10 cellular contexts compared by ENCODE assay signal in the genomic region with DNA sequence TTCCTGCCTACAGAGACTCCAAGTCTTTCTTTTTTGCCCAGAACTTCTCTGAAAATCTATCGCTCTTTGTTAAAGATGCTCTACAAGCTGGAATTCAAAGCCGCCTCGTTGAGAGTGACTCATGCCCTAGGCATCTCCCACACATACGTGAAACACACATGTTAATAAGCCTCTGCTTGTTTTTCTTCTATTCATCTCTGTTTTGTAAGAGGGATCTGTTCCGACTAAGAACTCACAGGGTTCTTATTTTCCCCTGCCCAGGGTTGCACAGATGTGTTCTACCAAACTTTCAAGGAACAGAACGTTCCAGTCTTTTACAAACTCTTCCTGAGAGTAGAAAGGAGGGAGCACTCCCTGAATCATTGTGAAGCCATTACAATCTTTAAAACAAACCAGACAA. TPM values are rescaled to one million over a fixed set of nuclear protein-coding genes. Genes with fewer than 3 reads are reported as not detected.
A peak's percentile ranks its signal among the peaks of the same experiment; 100 is the strongest.
DNase-seq lines count a peak whose midpoint lies in the region; ATAC-seq and TF ChIP-seq lines count a peak whose summit lies in the region.
"Had no signal": no experiment of that assay in that cellular context is flagged by ENCODE, and none has a peak within 500 bp of the region (broad histone marks: within the 10 kb centered on the region; RNA-seq: fewer than 3 reads in every experiment).

No MANE protein-coding gene starts in this region.

- peaks cover 3% of the 10 kb centered on the region for H3K9me3 Mint-ChIP-seq in osteocyte (ENCODE audit: unreplicated experiment)
- H3K9me3 Mint-ChIP-seq in activated T-helper 1 cell treated with anti-CD3 and anti-CD28 coated beads, Interleukin-12 subunit alpha, Interleukin-12 subunit beta, Interleukin-2, Interleukin-4 antibody, amounts not matched to agents 30 ng/mL and 10 ng/mL and 1 ng/mL, durations not matched to agents 14 hours and 24 hours and 36 hours: no peaks in the 10 kb centered on the region
- no peaks in the 10 kb centered on the region for H3K9me3 Mint-ChIP-seq in natural killer cell

- H3K27ac Mint-ChIP-seq in osteocyte (ENCODE audit: unreplicated experiment): peak overlapping the region; percentile 51
- no peak overlapping the region for H3K27ac Mint-ChIP-seq in activated T-helper 1 cell treated with anti-CD3 and anti-CD28 coated beads, Interleukin-12 subunit alpha, Interleukin-12 subunit beta, Interleukin-2, Interleukin-4 antibody, amounts not matched to agents 30 ng/mL and 10 ng/mL and 1 ng/mL, durations not matched to agents 14 hours and 24 hours and 36 hours
- no peak overlapping the region for H3K27ac Mint-ChIP-seq in natural killer cell

- no peaks in the 10 kb centered on the region for H3K36me3 ChIP-seq in BJ (ENCODE audit: control insufficient read depth, insufficient read depth, low read length)

- H3K4me1 Mint-ChIP-seq in osteocyte (ENCODE audit: unreplicated experiment): peaks cover 34% of the 10 kb centered on the region
- no peaks in the 10 kb centered on the region for H3K4me1 Mint-ChIP-seq in activated T-helper 1 cell treated with anti-CD3 and anti-CD28 coated beads, Interleukin-12 subunit alpha, Interleukin-12 subunit beta, Interleukin-2, Interleukin-4 antibody, amounts not matched to agents 30 ng/mL and 10 ng/mL and 1 ng/mL, durations not matched to agents 14 hours and 24 hours and 36 hours (ENCODE audit: low read depth)
- H3K4me1 Mint-ChIP-seq in natural killer cell: no peaks in the 10 kb centered on the region

- intact Hi-C loops in activated T-helper 1 cell treated with anti-CD3 and anti-CD28 coated beads, Interleukin-12 subunit alpha, Interleukin-12 subunit beta, Interleukin-2, Interleukin-4 antibody, amounts not matched to agents 30 ng/mL and 10 ng/mL and 1 ng/mL, durations not matched to agents 14 hours and 24 hours and 36 hours (cut with micrococcal nuclease): no loop called here
- intact Hi-C loops in natural killer cell (cut with micrococcal nuclease): no loop called here

- CTCF ChIA-PET in BJ (lab: Yijun Ruan, JAX): interaction anchor here (0.7 kb wide), 1 partner anchor 26 kb away, joined by 3 read pairs; no protein-coding TSS in a partner anchor

- H3K27me3 Mint-ChIP-seq in osteocyte (ENCODE audit: unreplicated experiment) (no peaks in the 10 kb centered on the region), natural killer cell (ENCODE audit: low read depth in 2 of 2) (peaks cover 14 to 24% of the 10 kb centered on the region in 2 donors)
- peaks cover 11% of the 10 kb centered on the region for H3K27me3 Mint-ChIP-seq in activated T-helper 1 cell treated with anti-CD3 and anti-CD28 coated beads, Interleukin-12 subunit alpha, Interleukin-12 subunit beta, Interleukin-2, Interleukin-4 antibody, amounts not matched to agents 30 ng/mL and 10 ng/mL and 1 ng/mL, durations not matched to agents 14 hours and 24 hours and 36 hours (ENCODE audit: insufficient read depth)

- no peak for ATAC-seq in natural killer cell

- DNase-seq in BJ (ENCODE audit: low read depth) (peak; percentile 32), RKO (ENCODE audit: low spot score) (peak; percentile 30), fibroblast of peridontal ligament (ENCODE audit: extremely low read depth) (peak; percentile 27), osteocyte (ENCODE audit: extremely low spot score, unreplicated experiment) (no peak), AML-193 (lab: John Stamatoyannopoulos, UW) (no peak), natural killer cell (no peak), DMS153 treated with DMSO at 0.1 percent for 48 hours (lab: John Stamatoyannopoulos, UW; ENCODE audit: unreplicated experiment) (no peak)
- DNase-seq in activated T-helper 1 cell treated with anti-CD3 and anti-CD28 coated beads, Interleukin-12 subunit alpha, Interleukin-12 subunit beta, Interleukin-2, Interleukin-4 antibody, amounts not matched to agents 30 ng/mL and 10 ng/mL and 1 ng/mL, durations not matched to agents 14 hours and 24 hours and 36 hours (ENCODE audit: low spot score): no peak
- DNase-seq: T-helper 9 cell had no signal

- H3K4me3 Mint-ChIP-seq in osteocyte (ENCODE audit: unreplicated experiment): peak overlapping the region; percentile 5
- H3K4me3 Mint-ChIP-seq in activated T-helper 1 cell treated with anti-CD3 and anti-CD28 coated beads, Interleukin-12 subunit alpha, Interleukin-12 subunit beta, Interleukin-2, Interleukin-4 antibody, amounts not matched to agents 30 ng/mL and 10 ng/mL and 1 ng/mL, durations not matched to agents 14 hours and 24 hours and 36 hours: no peak overlapping the region
- H3K4me3 Mint-ChIP-seq in natural killer cell: no peak overlapping the region

- no peaks in the 10 kb centered on the region for H3K36me3 Mint-ChIP-seq in osteocyte (ENCODE audit: unreplicated experiment)
- H3K36me3 Mint-ChIP-seq in activated T-helper 1 cell treated with anti-CD3 and anti-CD28 coated beads, Interleukin-12 subunit alpha, Interleukin-12 subunit beta, Interleukin-2, Interleukin-4 antibody, amounts not matched to agents 30 ng/mL and 10 ng/mL and 1 ng/mL, durations not matched to agents 14 hours and 24 hours and 36 hours (ENCODE audit: low read depth): no peaks in the 10 kb centered on the region
- no peaks in the 10 kb centered on the region for H3K36me3 Mint-ChIP-seq in natural killer cell

- H3K4me3 ChIP-seq in BJ (ENCODE audit: low read depth, low read length): no peak overlapping the region
- H3K4me3 ChIP-seq: lung had no signal

- TF ChIP-seq CTCF in BJ (IDR thresholded peaks at IDR 0.05; ENCODE audit: insufficient read depth, low read depth, low read length): no peak
- no peak for TF ChIP-seq CTCF in osteocyte (IDR thresholded peaks at IDR 0.05)
- TF ChIP-seq CTCF in natural killer cell (IDR thresholded peaks at IDR 0.05): no peak

- POLR2A ChIA-PET in BJ (lab: Charles Lee): no interaction called here

- H3K27me3 ChIP-seq in BJ (ENCODE audit: control insufficient read depth, insufficient read depth, low read length): no peaks in the 10 kb centered on the region; the same call in none of the 2 replicates

RNA-seq across cellular contexts. Expression of a gene that starts 55.5 kb away (rescaled TPM):
- 59.1 and 60.1 TPM in 2 replicates for polyA plus RNA-seq in BJ (2011; rRNA removed)
- polyA minus RNA-seq in BJ (2011; rRNA and poly(A)+ RNA removed): 46.3 and 61.1 TPM in 2 replicates
- total RNA-seq in osteocyte (35.0 and 36.4 TPM in 2 replicates), natural killer cell (10 to 100 TPM; 12.6 to 38.6 (median 18.6) TPM)
- 11.1 and 13.4 TPM in 2 replicates for total RNA-seq in activated T-helper 1 cell treated with anti-CD3 and anti-CD28 coated beads, Interleukin-12 subunit alpha, Interleukin-12 subunit beta, Interleukin-2, Interleukin-4 antibody, amounts not matched to agents 30 ng/mL and 10 ng/mL and 1 ng/mL, durations not matched to agents 14 hours and 24 hours and 36 hours

Comparison
In these comparisons a context has a peak if more than half of its experiments do, and no peak if none do; other contexts are left out.
1. DNase-seq: peak in BJ (single experiment), RKO (single experiment) and fibroblast of peridontal ligament (single experiment); none in osteocyte (single experiment), AML-193 (0 of 2), activated T-helper 1 cell treated with anti-CD3 and anti-CD28 coated beads, Interleukin-12 subunit alpha, Interleukin-12 subunit beta, Interleukin-2, Interleukin-4 antibody, amounts not matched to agents 30 ng/mL and 10 ng/mL and 1 ng/mL, durations not matched to agents 14 hours and 24 hours and 36 hours (single experiment), natural killer cell (single experiment) and DMS153 treated with DMSO at 0.1 percent for 48 hours (single experiment).